9 cellular contexts compared by ENCODE assay signal in the genomic region with DNA sequence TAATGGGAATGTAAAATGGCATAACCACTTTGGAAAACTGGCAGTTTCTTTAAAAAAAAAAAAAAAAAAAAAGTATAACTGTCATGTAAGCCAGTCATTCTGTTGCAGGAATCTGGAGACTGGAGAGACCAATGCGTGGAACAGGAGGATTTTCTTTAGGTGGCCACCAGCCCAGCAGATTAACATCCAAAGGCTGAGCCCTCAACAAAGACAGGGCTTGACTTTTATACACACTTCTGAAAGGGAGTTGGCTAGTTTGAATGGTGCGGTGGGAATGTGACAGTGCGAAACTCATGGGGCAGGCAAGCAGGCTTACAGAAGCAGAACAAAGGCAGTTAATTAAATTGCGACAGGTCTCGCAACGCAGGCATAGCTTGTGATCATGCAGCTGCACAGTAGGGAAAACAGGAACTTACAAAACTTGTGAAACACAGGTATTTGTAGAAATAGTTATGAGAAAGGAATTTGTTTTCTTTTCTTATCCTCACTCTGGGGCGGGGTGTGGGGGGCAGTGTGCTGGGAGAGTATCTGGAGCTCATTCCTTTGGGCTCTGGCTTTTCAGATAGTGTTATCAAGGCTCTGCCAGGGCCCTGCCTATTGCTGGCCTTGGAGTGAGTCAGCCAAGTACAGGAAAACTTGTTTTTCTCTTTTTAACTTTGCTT. TPM values are rescaled to one million over a fixed set of nuclear protein-coding genes. Genes with fewer than 3 reads are reported as not detected.
DNase-seq lines count a peak whose midpoint lies in the region; ATAC-seq, FAIRE-seq and TF ChIP-seq lines count a peak whose summit lies in the region.
"Had no signal": no experiment of that assay in that cellular context is flagged by ENCODE, and none has a peak within 500 bp of the region (broad histone marks: within the 10 kb centered on the region; RNA-seq: fewer than 3 reads in every experiment).

No MANE protein-coding gene starts in this region.

- H3K9me3 Mint-ChIP-seq in activated CD4-positive, alpha-beta T cell treated with anti-CD3 and anti-CD28 coated beads, Interleukin-2, amount 10 ng/mL, durations not matched to agents 7 days and 5 days = peaks cover 5% of the 10 kb centered on the region
- H3K9me3 Mint-ChIP-seq in immature natural killer cell = peaks cover 0 to 2% (median 0%) of the 10 kb centered on the region in 6 donors

- no peak overlapping the region for H2BK15ac ChIP-seq in mesenchymal stem cell (ENCODE audit: low read depth, poor library complexity, severe bottlenecking)

- H3K27me3 Mint-ChIP-seq in activated CD4-positive, alpha-beta T cell treated with anti-CD3 and anti-CD28 coated beads, Interleukin-2, amount 10 ng/mL, durations not matched to agents 7 days and 5 days = no peaks in the 10 kb centered on the region
- peaks cover 0 to 2% (median 0%) of the 10 kb centered on the region in 3 donors for H3K27me3 Mint-ChIP-seq in immature natural killer cell (ENCODE audit: low read depth in 3 of 3)
- H3K27me3 Mint-ChIP-seq: T-cell had no signal

- H4K8ac ChIP-seq in mesenchymal stem cell (ENCODE audit: low read length) = peak overlapping the region; percentile 16

- H2AK5ac ChIP-seq in mesenchymal stem cell (ENCODE audit: low read length, severe bottlenecking) = no peak overlapping the region

- peak overlapping the region; percentile 58 for H3K4me2 ChIP-seq in K562 (ENCODE audit: insufficient read depth, low read length)
- no peak overlapping the region for H3K4me2 ChIP-seq in mesenchymal stem cell (ENCODE audit: low read length, poor library complexity, severe bottlenecking)

- H3K36me3 Mint-ChIP-seq in activated CD4-positive, alpha-beta T cell treated with anti-CD3 and anti-CD28 coated beads, Interleukin-2, amount 10 ng/mL, durations not matched to agents 7 days and 5 days (ENCODE audit: low read depth) = peaks cover 28% of the 10 kb centered on the region
- peaks cover 0 to 7% (median 6%) of the 10 kb centered on the region in 3 donors for H3K36me3 Mint-ChIP-seq in immature natural killer cell

- H3K4me3 ChIP-seq in K562 (no peak overlapping the region), mesenchymal stem cell (ENCODE audit: insufficient read depth in 1 of 2, low read depth in 1 of 2, low read length in 2 of 2) (no peak overlapping the region)

- H3K4ac ChIP-seq in mesenchymal stem cell (ENCODE audit: low read depth in 1 of 2, low read length in 2 of 2) = no peak overlapping the region

- H3K9me3 ChIP-seq in K562 (replicated peaks; ENCODE audit: control insufficient read depth, insufficient read depth, low read depth, low read length) = peaks cover 4% of the 10 kb centered on the region
- no peaks in the 10 kb centered on the region for H3K9me3 ChIP-seq in mesenchymal stem cell (ENCODE audit: control insufficient read depth, low read length)

- no peaks in the 10 kb centered on the region for H3K27me3 ChIP-seq in K562 (ENCODE audit: control insufficient read depth in 2 of 2, insufficient read depth in 2 of 2, low read length in 2 of 2)
- H3K27me3 ChIP-seq in mesenchymal stem cell (ENCODE audit: control insufficient read depth in 1 of 2, insufficient read depth in 1 of 2, low read length in 2 of 2) = no peaks in the 10 kb centered on the region

- H2BK120ac ChIP-seq in mesenchymal stem cell (ENCODE audit: low read depth, low read length) = no peak overlapping the region

- no peak overlapping the region for H3K14ac ChIP-seq in mesenchymal stem cell (ENCODE audit: low read length in 2 of 2)

- H3K9ac ChIP-seq in K562 (ENCODE audit: insufficient read depth in 1 of 2, low read depth in 2 of 2, low read length in 2 of 2) (peak overlapping the region in 1 of 2 experiments; percentile 54; a peak in 1 of 4 replicates), mesenchymal stem cell (ENCODE audit: low read length) (no peak overlapping the region)

- H3K79me2 ChIP-seq in K562 (ENCODE audit: control insufficient read depth, insufficient read depth, low read length) = peaks cover 86% of the 10 kb centered on the region

- FAIRE-seq in K562 (lab: Jason Lieb, UNC) = peak; percentile 97

- H3K4me1 ChIP-seq in K562 (replicated peaks in 1 of 2; ENCODE audit: control insufficient read depth in 2 of 2, insufficient read depth in 2 of 2, low read length in 2 of 2) (peaks cover 26 to 31% of the 10 kb centered on the region in 2 experiments), mesenchymal stem cell (ENCODE audit: control insufficient read depth, insufficient read depth, low read depth, low read length) (peaks cover 2% of the 10 kb centered on the region)

- no peak for TF ChIP-seq CTCF in K562 (IDR thresholded peaks at IDR 0.05 in 2 of 3, conservative IDR thresholded peaks at IDR 0.05 in 1 of 3; ENCODE audit: insufficient read depth in 2 of 3, low read depth in 1 of 3, low read length in 3 of 3)

- TF ChIP-seq POLR2A in K562 (conservative IDR thresholded peaks at IDR 0.05) = no peak

- no peak overlapping the region for H4K91ac ChIP-seq in mesenchymal stem cell (ENCODE audit: low read length)

- H3K18ac ChIP-seq in mesenchymal stem cell (ENCODE audit: low read depth in 1 of 2, low read length in 2 of 2) = no peak overlapping the region

- H3K36me3 ChIP-seq in K562 (ENCODE audit: control insufficient read depth, insufficient read depth, low read length) = peaks cover 7% of the 10 kb centered on the region; the same call in 2 of the 3 replicates
- H3K36me3 ChIP-seq in mesenchymal stem cell (ENCODE audit: control insufficient read depth in 1 of 2, insufficient read depth in 2 of 2, low read depth in 1 of 2, low read length in 2 of 2) = no peaks in the 10 kb centered on the region

- peaks cover 29% of the 10 kb centered on the region for H4K20me1 ChIP-seq in K562 (replicated peaks; ENCODE audit: control insufficient read depth, insufficient read depth, low read length)

- TF ChIP-seq EP300 in K562 (IDR thresholded peaks at IDR 0.05; ENCODE audit: low read length) = peak; percentile 91

- in situ Hi-C loops in K562 (cut with MboI) = no loop called here

- H3K23ac ChIP-seq in mesenchymal stem cell (ENCODE audit: low read length in 2 of 2) = no peak overlapping the region

- H2AFZ ChIP-seq in K562 (ENCODE audit: low read depth, low read length) (no peak overlapping the region), mesenchymal stem cell (ENCODE audit: low read depth, low read length) (no peak overlapping the region)

- no peak overlapping the region for H2BK5ac ChIP-seq in mesenchymal stem cell (ENCODE audit: low read depth, low read length, poor library complexity, severe bottlenecking)

- H3K4me1 Mint-ChIP-seq in activated CD4-positive, alpha-beta T cell treated with anti-CD3 and anti-CD28 coated beads, Interleukin-2, amount 10 ng/mL, durations not matched to agents 7 days and 5 days = peaks cover 37% of the 10 kb centered on the region
- H3K4me1 Mint-ChIP-seq in immature natural killer cell = peaks cover 46 to 62% of the 10 kb centered on the region in 2 donors

- intact Hi-C loops in K562 (cut with micrococcal nuclease) = no loop called here

- H3K27ac ChIP-seq in K562 (ENCODE audit: extremely low read depth, low read depth, low read length) (peak overlapping the region; percentile 91), mesenchymal stem cell (ENCODE audit: low read length, poor library complexity, severe bottlenecking) (peak overlapping the region; percentile 18)

- no peaks in the 10 kb centered on the region for H3K79me1 ChIP-seq in mesenchymal stem cell (replicated peaks; ENCODE audit: low read length, poor library complexity, severe bottlenecking)

- no TSS peak for BruUV-seq in K562 (replicated peaks; lab: Mats Ljungman, UMichigan)

- under 1% methylated on average over 7 of the region's 7 CpGs for WGBS in K562 (ENCODE audit: insufficient coverage, low coverage, missing lambda C conversion rate)
- 86% methylated on average over 7 of the region's 7 CpGs for WGBS in mesenchymal stem cell

- H2BK12ac ChIP-seq in mesenchymal stem cell (ENCODE audit: low read length in 2 of 2) = no peak overlapping the region

- peak in 1 of 2 experiments; percentile 32; a peak in 1 of 4 replicates for TF ChIP-seq RAD21 in K562 (CRISPR knock-in tag; conservative IDR thresholded peaks at IDR 0.05 in 1 of 2, IDR thresholded peaks at IDR 0.05 in 1 of 2)

- DNase-seq in GM03348 (ENCODE audit: low spot score) (peak; percentile 13), HUDEP-2 (lab: John Stamatoyannopoulos, UW; ENCODE audit: unreplicated experiment in 76 of 76) (peak in 75 of 76 experiments; percentile 7 to 89 (median 68)), K562 (ENCODE audit: extremely low read depth in 1 of 4, low spot score in 3 of 4) (peak; percentile 41 to 91 (median 69)), mesenchymal stem cell (peak; percentile 57), immature natural killer cell (no peak), NCI-H2081 treated with DMSO at 0.1 percent for 48 hours (lab: John Stamatoyannopoulos, UW) (no peak)
- no peak for DNase-seq in activated CD4-positive, alpha-beta T cell treated with anti-CD3 and anti-CD28 coated beads, Interleukin-2, amount 10 ng/mL, durations not matched to agents 7 days and 5 days

- no peak overlapping the region for H3K27ac Mint-ChIP-seq in activated CD4-positive, alpha-beta T cell treated with anti-CD3 and anti-CD28 coated beads, Interleukin-2, amount 10 ng/mL, durations not matched to agents 7 days and 5 days
- H3K27ac Mint-ChIP-seq in immature natural killer cell = peak overlapping the region in 1 of 6 donors; percentile 22

- CTCF ChIA-PET in K562 (lab: Yijun Ruan, JAX; ENCODE audit: low intra/inter-chr PET ratio) = interaction anchor here (1.5 kb wide), 1 partner anchor 12 kb away, joined by 3 read pairs; a partner anchor contains a TSS
- CTCF ChIA-PET in activated CD4-positive, alpha-beta T cell treated with anti-CD3 and anti-CD28 coated beads, Interleukin-2, amount 10 ng/mL, durations not matched to agents 7 days and 5 days (lab: Charles Lee) = interaction anchor here (1.0 kb wide), 1 partner anchor 11 kb away, joined by 3 read pairs; no protein-coding TSS in a partner anchor

- POLR2A ChIA-PET in K562 (lab: Yijun Ruan, JAX) = interaction anchor here (0.5 to 4.0 kb wide), 5 partner anchors 11 to 561 kb away, joined by 3 to 45 read pairs (median 4); a partner anchor contains a TSS
- POLR2A ChIA-PET in activated CD4-positive, alpha-beta T cell treated with anti-CD3 and anti-CD28 coated beads, Interleukin-2, amount 10 ng/mL, durations not matched to agents 7 days and 5 days (lab: Charles Lee) = no interaction called here

- ATAC-seq in K562 = peak; percentile 87
- ATAC-seq in GM19467 (IDR thresholded peaks at IDR 0.05; ENCODE audit: unreplicated experiment) = no peak
- ATAC-seq: T-cell had no signal

- H3K4me3 Mint-ChIP-seq in activated CD4-positive, alpha-beta T cell treated with anti-CD3 and anti-CD28 coated beads, Interleukin-2, amount 10 ng/mL, durations not matched to agents 7 days and 5 days = no peak overlapping the region
- no peak overlapping the region for H3K4me3 Mint-ChIP-seq in immature natural killer cell
- H3K4me3 Mint-ChIP-seq: T-cell had no signal

- peaks cover 7% of the 10 kb centered on the region for H3K9me1 ChIP-seq in K562 (ENCODE audit: control insufficient read depth, insufficient read depth, low read length)

RNA-seq across cellular contexts. Expression of a gene that starts 12.0 kb away (rescaled TPM):
- total RNA-seq in K562 (2011; cell fraction: chromatin; rRNA removed; ENCODE audit: low replicate concordance) = 63.6 and 136 TPM in 2 replicates
- 26.2 and 34.3 TPM in 2 replicates for total RNA-seq in K562 (2011; cell fraction: nucleolus; rRNA removed)
- 68.0 and 110 TPM in 2 replicates for total RNA-seq in K562 (2011; cell fraction: nucleoplasm; rRNA removed)
- total RNA-seq in K562 (2014; rRNA removed) (28.5 and 33.3 TPM in 2 replicates), K562 (2014; rRNA removed; fragmentation: Illumina TruSeq; extraction: Trizol) (51.7 and 52.3 TPM in 2 replicates), K562 (2015; rRNA removed; fragmentation: Illumina TruSeq; extraction: Trizol) (41.6 and 49.2 TPM in 2 replicates), K562 (2021) (44.8 and 46.3 TPM in 2 replicates)
- polyA plus RNA-seq in K562 (2011; rRNA removed) (31.1 and 33.5 TPM in 2 replicates), K562 (2014; fragmentation: Illumina TruSeq; extraction: Trizol) (37.6 and 43.7 TPM in 2 replicates), K562 (2014; fragmentation: Nextera tagmentation; extraction: Ambion mirVana) (10 to 100 TPM; 14.9 to 23.6 TPM), K562 (2014; rRNA removed) (34.0 and 36.8 TPM in 2 replicates), immature natural killer cell (10 to 100 TPM; 12.8 to 21.5 (median 14.9) TPM)
- 7.2 and 16.6 TPM in 2 replicates for polyA plus RNA-seq in K562 (2011; cell fraction: cytosol; rRNA removed)
- 35.3 and 51.1 TPM in 2 replicates for polyA plus RNA-seq in K562 (2011; cell fraction: nucleus; rRNA removed)
- polyA plus RNA-seq in K562 (2012) = 21.9 and 25.1 TPM in 2 replicates
- polyA minus RNA-seq in K562 (2011; rRNA and poly(A)+ RNA removed) = 47.1 and 79.1 TPM in 2 replicates
- polyA minus RNA-seq in K562 (2011; cell fraction: cytosol; rRNA and poly(A)+ RNA removed) = 20.4 and 21.0 TPM in 2 replicates
- 22.8 and 45.4 TPM in 2 replicates for polyA minus RNA-seq in K562 (2011; cell fraction: nucleus; rRNA and poly(A)+ RNA removed)
- 16.5 TPM for polyA plus RNA-seq in mesenchymal stem cell (2013, experiment 1 of 2)
- polyA plus RNA-seq in mesenchymal stem cell (2013, experiment 2 of 2) = 17.8 TPM
- 10 to 100 TPM; 49.3 to 53.0 TPM for total RNA-seq in activated CD4-positive, alpha-beta T cell treated with anti-CD3 and anti-CD28 coated beads, Interleukin-2, amount 10 ng/mL, durations not matched to agents 7 days and 5 days

RNA-seq across cellular contexts. Expression of a gene that starts 27.9 kb away (rescaled TPM):
- total RNA-seq in K562 (2011; cell fraction: chromatin; rRNA removed; ENCODE audit: low replicate concordance) = 84.4 and 88.6 TPM in 2 replicates
- 41.8 and 47.2 TPM in 2 replicates for total RNA-seq in K562 (2011; cell fraction: nucleolus; rRNA removed)
- 67.8 and 84.8 TPM in 2 replicates for total RNA-seq in K562 (2011; cell fraction: nucleoplasm; rRNA removed)
- total RNA-seq in K562 (2014; rRNA removed) = 19.5 and 29.8 TPM in 2 replicates
- total RNA-seq in K562 (2014; rRNA removed; fragmentation: Illumina TruSeq; extraction: Trizol) = 20.1 and 23.1 TPM in 2 replicates
- total RNA-seq in K562 (2015; rRNA removed; fragmentation: Illumina TruSeq; extraction: Trizol) = 20.8 and 21.8 TPM in 2 replicates
- 20.5 and 21.1 TPM in 2 replicates for total RNA-seq in K562 (2021)
- polyA plus RNA-seq in K562 (2011; rRNA removed) = 21.7 and 24.6 TPM in 2 replicates
- 21.5 and 22.3 TPM in 2 replicates for polyA plus RNA-seq in K562 (2011; cell fraction: cytosol; rRNA removed)
- 27.9 and 29.2 TPM in 2 replicates for polyA plus RNA-seq in K562 (2011; cell fraction: nucleus; rRNA removed)
- 16.4 and 19.9 TPM in 2 replicates for polyA plus RNA-seq in K562 (2012)
- polyA plus RNA-seq in K562 (2014; fragmentation: Illumina TruSeq; extraction: Trizol) = 24.8 and 25.1 TPM in 2 replicates
- polyA plus RNA-seq in K562 (2014; fragmentation: Nextera tagmentation; extraction: Ambion mirVana) = 1 to 10 TPM; 5.0 to 6.5 TPM
- 16.8 and 20.2 TPM in 2 replicates for polyA plus RNA-seq in K562 (2014; rRNA removed)
- polyA minus RNA-seq in K562 (2011; rRNA and poly(A)+ RNA removed) = 24.4 and 25.1 TPM in 2 replicates
- polyA minus RNA-seq in K562 (2011; cell fraction: cytosol; rRNA and poly(A)+ RNA removed) = 11.6 and 18.0 TPM in 2 replicates
- 14.3 and 22.0 TPM in 2 replicates for polyA minus RNA-seq in K562 (2011; cell fraction: nucleus; rRNA and poly(A)+ RNA removed)
- 8.8 TPM for polyA plus RNA-seq in mesenchymal stem cell (2013, experiment 1 of 2)
- 9.3 TPM for polyA plus RNA-seq in mesenchymal stem cell (2013, experiment 2 of 2)
- 10 to 100 TPM; 27.6 to 28.0 TPM for total RNA-seq in activated CD4-positive, alpha-beta T cell treated with anti-CD3 and anti-CD28 coated beads, Interleukin-2, amount 10 ng/mL, durations not matched to agents 7 days and 5 days
- polyA plus RNA-seq in immature natural killer cell = 10 to 100 TPM in 2 of 3 donors, 1 to 10 TPM in 1; 8.8 to 21.5 (median 10.6) TPM

Comparison
In these comparisons a context has a peak if more than half of its experiments do, and no peak if none do; other contexts are left out.
1. DNase-seq: peak in GM03348 (single experiment), HUDEP-2 (75 of 76), K562 (4 of 4) and mesenchymal stem cell (single experiment); none in activated CD4-positive, alpha-beta T cell treated with anti-CD3 and anti-CD28 coated beads, Interleukin-2, amount 10 ng/mL, durations not matched to agents 7 days and 5 days (single experiment), immature natural killer cell (0 of 3) and NCI-H2081 treated with DMSO at 0.1 percent for 48 hours (single experiment).